Comparison of ENCODE assay signal across 1 cellular context in genomic region chr9:88075966-88076285, GRCh38.
TF ChIP-seq lines count a peak whose summit lies in the region.

No MANE protein-coding gene starts in this region.

TF ChIP-seq in GM23338, 12 proteins besides CTCF, POLR2A, EP300 and RAD21 (continued from another document):
- no peak for TF ChIP-seq ETS1 (IDR thresholded peaks at IDR 0.05)
